Comparison of ENCODE assay signal across 1 cellular context in the genomic region with DNA sequence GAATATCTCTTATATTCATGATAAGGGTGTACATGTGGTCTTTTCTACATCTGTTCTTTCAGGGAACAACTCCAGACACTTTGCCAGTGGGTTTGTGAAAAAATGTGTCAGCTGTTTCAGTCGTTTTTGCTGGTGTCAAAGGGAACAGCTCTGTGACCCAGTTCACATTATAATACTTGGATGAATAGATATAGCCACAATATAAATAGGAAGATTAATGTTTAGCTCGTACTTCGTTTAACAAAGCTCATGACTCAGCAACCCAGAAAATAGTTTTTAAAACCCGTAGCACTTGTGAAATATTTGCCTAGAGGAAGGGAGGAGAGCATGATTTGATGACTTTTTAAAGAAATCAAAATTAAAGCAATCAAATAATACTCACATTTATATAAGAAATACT.
TF ChIP-seq lines count a peak whose summit lies in the region.

No MANE protein-coding gene starts in this region.

TF ChIP-seq in GM23338, 12 proteins besides CTCF, POLR2A, EP300 and RAD21 (continued from another document):
- TF ChIP-seq, protein P1, sequence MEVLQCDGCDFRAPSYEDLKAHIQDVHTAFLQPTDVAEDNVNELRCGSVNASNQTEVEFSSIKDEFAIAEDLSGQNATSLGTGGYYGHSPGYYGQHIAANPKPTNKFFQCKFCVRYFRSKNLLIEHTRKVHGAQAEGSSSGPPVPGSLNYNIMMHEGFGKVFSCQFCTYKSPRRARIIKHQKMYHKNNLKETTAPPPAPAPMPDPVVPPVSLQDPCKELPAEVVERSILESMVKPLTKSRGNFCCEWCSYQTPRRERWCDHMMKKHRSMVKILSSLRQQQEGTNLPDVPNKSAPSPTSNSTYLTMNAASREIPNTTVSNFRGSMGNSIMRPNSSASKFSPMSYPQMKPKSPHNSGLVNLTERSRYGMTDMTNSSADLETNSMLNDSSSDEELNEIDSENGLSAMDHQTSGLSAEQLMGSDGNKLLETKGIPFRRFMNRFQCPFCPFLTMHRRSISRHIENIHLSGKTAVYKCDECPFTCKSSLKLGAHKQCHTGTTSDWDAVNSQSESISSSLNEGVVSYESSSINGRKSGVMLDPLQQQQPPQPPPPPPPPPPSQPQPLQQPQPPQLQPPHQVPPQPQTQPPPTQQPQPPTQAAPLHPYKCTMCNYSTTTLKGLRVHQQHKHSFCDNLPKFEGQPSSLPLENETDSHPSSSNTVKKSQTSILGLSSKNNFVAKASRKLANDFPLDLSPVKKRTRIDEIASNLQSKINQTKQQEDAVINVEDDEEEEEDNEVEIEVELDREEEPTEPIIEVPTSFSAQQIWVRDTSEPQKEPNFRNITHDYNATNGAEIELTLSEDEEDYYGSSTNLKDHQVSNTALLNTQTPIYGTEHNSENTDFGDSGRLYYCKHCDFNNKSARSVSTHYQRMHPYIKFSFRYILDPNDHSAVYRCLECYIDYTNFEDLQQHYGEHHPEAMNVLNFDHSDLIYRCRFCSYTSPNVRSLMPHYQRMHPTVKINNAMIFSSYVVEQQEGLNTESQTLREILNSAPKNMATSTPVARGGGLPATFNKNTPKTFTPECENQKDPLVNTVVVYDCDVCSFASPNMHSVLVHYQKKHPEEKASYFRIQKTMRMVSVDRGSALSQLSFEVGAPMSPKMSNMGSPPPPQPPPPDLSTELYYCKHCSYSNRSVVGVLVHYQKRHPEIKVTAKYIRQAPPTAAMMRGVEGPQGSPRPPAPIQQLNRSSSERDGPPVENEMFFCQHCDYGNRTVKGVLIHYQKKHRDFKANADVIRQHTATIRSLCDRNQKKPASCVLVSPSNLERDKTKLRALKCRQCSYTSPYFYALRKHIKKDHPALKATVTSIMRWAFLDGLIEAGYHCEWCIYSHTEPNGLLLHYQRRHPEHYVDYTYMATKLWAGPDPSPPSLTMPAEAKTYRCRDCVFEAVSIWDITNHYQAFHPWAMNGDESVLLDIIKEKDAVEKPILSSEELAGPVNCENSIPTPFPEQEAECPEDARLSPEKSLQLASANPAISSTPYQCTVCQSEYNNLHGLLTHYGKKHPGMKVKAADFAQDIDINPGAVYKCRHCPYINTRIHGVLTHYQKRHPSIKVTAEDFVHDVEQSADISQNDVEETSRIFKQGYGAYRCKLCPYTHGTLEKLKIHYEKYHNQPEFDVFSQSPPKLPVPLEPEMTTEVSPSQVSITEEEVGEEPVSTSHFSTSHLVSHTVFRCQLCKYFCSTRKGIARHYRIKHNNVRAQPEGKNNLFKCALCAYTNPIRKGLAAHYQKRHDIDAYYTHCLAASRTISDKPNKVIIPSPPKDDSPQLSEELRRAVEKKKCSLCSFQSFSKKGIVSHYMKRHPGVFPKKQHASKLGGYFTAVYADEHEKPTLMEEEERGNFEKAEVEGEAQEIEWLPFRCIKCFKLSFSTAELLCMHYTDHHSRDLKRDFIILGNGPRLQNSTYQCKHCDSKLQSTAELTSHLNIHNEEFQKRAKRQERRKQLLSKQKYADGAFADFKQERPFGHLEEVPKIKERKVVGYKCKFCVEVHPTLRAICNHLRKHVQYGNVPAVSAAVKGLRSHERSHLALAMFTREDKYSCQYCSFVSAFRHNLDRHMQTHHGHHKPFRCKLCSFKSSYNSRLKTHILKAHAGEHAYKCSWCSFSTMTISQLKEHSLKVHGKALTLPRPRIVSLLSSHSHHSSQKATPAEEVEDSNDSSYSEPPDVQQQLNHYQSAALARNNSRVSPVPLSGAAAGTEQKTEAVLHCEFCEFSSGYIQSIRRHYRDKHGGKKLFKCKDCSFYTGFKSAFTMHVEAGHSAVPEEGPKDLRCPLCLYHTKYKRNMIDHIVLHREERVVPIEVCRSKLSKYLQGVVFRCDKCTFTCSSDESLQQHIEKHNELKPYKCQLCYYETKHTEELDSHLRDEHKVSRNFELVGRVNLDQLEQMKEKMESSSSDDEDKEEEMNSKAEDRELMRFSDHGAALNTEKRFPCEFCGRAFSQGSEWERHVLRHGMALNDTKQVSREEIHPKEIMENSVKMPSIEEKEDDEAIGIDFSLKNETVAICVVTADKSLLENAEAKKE (CRISPR knock-in tag; IDR thresholded peaks at IDR 0.05) = no peak
- TF ChIP-seq EZH2 (IDR thresholded peaks at IDR 0.05; ENCODE audit: low read depth, unreplicated experiment) (no peak), POLR2AphosphoS5 (IDR thresholded peaks at IDR 0.05; ENCODE audit: low read depth) (no peak), STAT1 (IDR thresholded peaks at IDR 0.05; ENCODE audit: unreplicated experiment) (no peak), CREB1 (CRISPR knock-in tag; IDR thresholded peaks at IDR 0.05; ENCODE audit: low read depth) (no peak), ZNF331 (CRISPR knock-in tag; IDR thresholded peaks at IDR 0.05; ENCODE audit: low read depth) (no peak)
- TF ChIP-seq, protein P2, sequence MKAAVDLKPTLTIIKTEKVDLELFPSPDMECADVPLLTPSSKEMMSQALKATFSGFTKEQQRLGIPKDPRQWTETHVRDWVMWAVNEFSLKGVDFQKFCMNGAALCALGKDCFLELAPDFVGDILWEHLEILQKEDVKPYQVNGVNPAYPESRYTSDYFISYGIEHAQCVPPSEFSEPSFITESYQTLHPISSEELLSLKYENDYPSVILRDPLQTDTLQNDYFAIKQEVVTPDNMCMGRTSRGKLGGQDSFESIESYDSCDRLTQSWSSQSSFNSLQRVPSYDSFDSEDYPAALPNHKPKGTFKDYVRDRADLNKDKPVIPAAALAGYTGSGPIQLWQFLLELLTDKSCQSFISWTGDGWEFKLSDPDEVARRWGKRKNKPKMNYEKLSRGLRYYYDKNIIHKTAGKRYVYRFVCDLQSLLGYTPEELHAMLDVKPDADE (IDR thresholded peaks at IDR 0.05) = no peak
